1 cellular context compared by ENCODE assay signal in genomic region chr1:32817815-32818786, GRCh38.
TF ChIP-seq lines count a peak whose summit lies in the region.

No MANE protein-coding gene starts in this region.

TF ChIP-seq in HEK293, 187 proteins besides CTCF, POLR2A, EP300 and RAD21 (continued from another document and continues in another):
- no peak for TF ChIP-seq ZNF514 (tag by site-specific recombination; IDR thresholded peaks at IDR 0.05)
- peak; percentile 100 for TF ChIP-seq ZIC2 (tag by site-specific recombination; IDR thresholded peaks at IDR 0.05)
- TF ChIP-seq, protein P1, sequence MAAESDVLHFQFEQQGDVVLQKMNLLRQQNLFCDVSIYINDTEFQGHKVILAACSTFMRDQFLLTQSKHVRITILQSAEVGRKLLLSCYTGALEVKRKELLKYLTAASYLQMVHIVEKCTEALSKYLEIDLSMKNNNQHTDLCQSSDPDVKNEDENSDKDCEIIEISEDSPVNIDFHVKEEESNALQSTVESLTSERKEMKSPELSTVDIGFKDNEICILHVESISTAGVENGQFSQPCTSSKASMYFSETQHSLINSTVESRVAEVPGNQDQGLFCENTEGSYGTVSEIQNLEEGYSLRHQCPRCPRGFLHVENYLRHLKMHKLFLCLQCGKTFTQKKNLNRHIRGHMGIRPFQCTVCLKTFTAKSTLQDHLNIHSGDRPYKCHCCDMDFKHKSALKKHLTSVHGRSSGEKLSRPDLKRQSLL (tag by site-specific recombination; IDR thresholded peaks at IDR 0.05) = no peak
- peak; percentile 60; the same call in 1 of the 2 replicates for TF ChIP-seq ZNF10 (tag by site-specific recombination; IDR thresholded peaks at IDR 0.05)
- TF ChIP-seq ZNF302 (tag by site-specific recombination; IDR thresholded peaks at IDR 0.05; ENCODE audit: low read depth) = no peak
- peak; percentile 38; the same call in 1 of the 2 replicates for TF ChIP-seq ZSCAN30 (tag by site-specific recombination; IDR thresholded peaks at IDR 0.05)
- no peak for TF ChIP-seq ZNF426 (tag by site-specific recombination; IDR thresholded peaks at IDR 0.05)
- peak; percentile 51; the same call in 1 of the 2 replicates for TF ChIP-seq HOXD13 (CRISPR knock-in tag; IDR thresholded peaks at IDR 0.05; ENCODE audit: borderline replicate concordance)
- peak; percentile 66; the same call in 1 of the 2 replicates for TF ChIP-seq ZNF391 (tag by site-specific recombination; IDR thresholded peaks at IDR 0.05; ENCODE audit: borderline replicate concordance, low read depth)
- no peak for TF ChIP-seq ZNF16 (tag by site-specific recombination; IDR thresholded peaks at IDR 0.05; ENCODE audit: low read depth)
- TF ChIP-seq ZFP41 (tag by site-specific recombination; IDR thresholded peaks at IDR 0.05; ENCODE audit: borderline replicate concordance) = no peak
- TF ChIP-seq ZBTB1 (tag by site-specific recombination; IDR thresholded peaks at IDR 0.05) = 0 out of 2 replicates have a peak, but pooled peaks have one; percentile 57
- TF ChIP-seq ZNF354C (tag by site-specific recombination; IDR thresholded peaks at IDR 0.05; ENCODE audit: borderline replicate concordance, low read depth) = peak; percentile 4; the same call in 1 of the 2 replicates
- peak; percentile 66 for TF ChIP-seq ZNF629 (tag by site-specific recombination; IDR thresholded peaks at IDR 0.05)
- no peak for TF ChIP-seq ZNF707 (tag by site-specific recombination; IDR thresholded peaks at IDR 0.05)
- peak; percentile 92 for TF ChIP-seq ZBTB20 (tag by site-specific recombination; IDR thresholded peaks at IDR 0.05)
- no peak for TF ChIP-seq ZNF529 (tag by site-specific recombination; IDR thresholded peaks at IDR 0.05; ENCODE audit: insufficient replicate concordance)
- TF ChIP-seq ZNF366 (tag by site-specific recombination; conservative IDR thresholded peaks at IDR 0.05) = peak; percentile 80
- 0 out of 2 replicates have a peak, but pooled peaks have one; percentile 19 for TF ChIP-seq ZNF704 (tag by site-specific recombination; IDR thresholded peaks at IDR 0.05)
- peak; percentile 78; the same call in 1 of the 2 replicates for TF ChIP-seq ZNF792 (tag by site-specific recombination; IDR thresholded peaks at IDR 0.05)
- TF ChIP-seq GLIS1 (tag by site-specific recombination; IDR thresholded peaks at IDR 0.05) = peak; percentile 97
- TF ChIP-seq ZNF621 (tag by site-specific recombination; IDR thresholded peaks at IDR 0.05) = no peak
- no peak for TF ChIP-seq ZFP3 (tag by site-specific recombination; IDR thresholded peaks at IDR 0.05; ENCODE audit: low read depth)
- no peak; the same call in 1 of the 2 replicates for TF ChIP-seq ZSCAN5A (tag by site-specific recombination; IDR thresholded peaks at IDR 0.05)
- TF ChIP-seq ZNF239 (tag by site-specific recombination; IDR thresholded peaks at IDR 0.05) = no peak
- TF ChIP-seq SCRT2 (tag by site-specific recombination; IDR thresholded peaks at IDR 0.05) = peak; percentile 98
- no peak for TF ChIP-seq ZBTB17 (tag by site-specific recombination; IDR thresholded peaks at IDR 0.05)
- TF ChIP-seq, protein P2, sequence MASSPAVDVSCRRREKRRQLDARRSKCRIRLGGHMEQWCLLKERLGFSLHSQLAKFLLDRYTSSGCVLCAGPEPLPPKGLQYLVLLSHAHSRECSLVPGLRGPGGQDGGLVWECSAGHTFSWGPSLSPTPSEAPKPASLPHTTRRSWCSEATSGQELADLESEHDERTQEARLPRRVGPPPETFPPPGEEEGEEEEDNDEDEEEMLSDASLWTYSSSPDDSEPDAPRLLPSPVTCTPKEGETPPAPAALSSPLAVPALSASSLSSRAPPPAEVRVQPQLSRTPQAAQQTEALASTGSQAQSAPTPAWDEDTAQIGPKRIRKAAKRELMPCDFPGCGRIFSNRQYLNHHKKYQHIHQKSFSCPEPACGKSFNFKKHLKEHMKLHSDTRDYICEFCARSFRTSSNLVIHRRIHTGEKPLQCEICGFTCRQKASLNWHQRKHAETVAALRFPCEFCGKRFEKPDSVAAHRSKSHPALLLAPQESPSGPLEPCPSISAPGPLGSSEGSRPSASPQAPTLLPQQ (tag by site-specific recombination; IDR thresholded peaks at IDR 0.05) = peak; percentile 87; the same call in 1 of the 2 replicates
- TF ChIP-seq, protein P3, sequence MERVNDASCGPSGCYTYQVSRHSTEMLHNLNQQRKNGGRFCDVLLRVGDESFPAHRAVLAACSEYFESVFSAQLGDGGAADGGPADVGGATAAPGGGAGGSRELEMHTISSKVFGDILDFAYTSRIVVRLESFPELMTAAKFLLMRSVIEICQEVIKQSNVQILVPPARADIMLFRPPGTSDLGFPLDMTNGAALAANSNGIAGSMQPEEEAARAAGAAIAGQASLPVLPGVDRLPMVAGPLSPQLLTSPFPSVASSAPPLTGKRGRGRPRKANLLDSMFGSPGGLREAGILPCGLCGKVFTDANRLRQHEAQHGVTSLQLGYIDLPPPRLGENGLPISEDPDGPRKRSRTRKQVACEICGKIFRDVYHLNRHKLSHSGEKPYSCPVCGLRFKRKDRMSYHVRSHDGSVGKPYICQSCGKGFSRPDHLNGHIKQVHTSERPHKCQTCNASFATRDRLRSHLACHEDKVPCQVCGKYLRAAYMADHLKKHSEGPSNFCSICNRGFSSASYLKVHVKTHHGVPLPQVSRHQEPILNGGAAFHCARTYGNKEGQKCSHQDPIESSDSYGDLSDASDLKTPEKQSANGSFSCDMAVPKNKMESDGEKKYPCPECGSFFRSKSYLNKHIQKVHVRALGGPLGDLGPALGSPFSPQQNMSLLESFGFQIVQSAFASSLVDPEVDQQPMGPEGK (tag by site-specific recombination; IDR thresholded peaks at IDR 0.05) = peak; percentile 91
- TF ChIP-seq ZBTB49 (tag by site-specific recombination; IDR thresholded peaks at IDR 0.05; ENCODE audit: low read depth) = no peak
- TF ChIP-seq AEBP2 (tag by site-specific recombination; IDR thresholded peaks at IDR 0.05; ENCODE audit: borderline replicate concordance) = no peak
- TF ChIP-seq GLI4 (tag by site-specific recombination; IDR thresholded peaks at IDR 0.05) = no peak
- no peak for TF ChIP-seq TSHZ1 (tag by site-specific recombination; IDR thresholded peaks at IDR 0.05; ENCODE audit: borderline replicate concordance)
- TF ChIP-seq ZNF341 (tag by site-specific recombination; IDR thresholded peaks at IDR 0.05; ENCODE audit: low read depth) = peak; percentile 98
- no peak for TF ChIP-seq ZNF221 (tag by site-specific recombination; IDR thresholded peaks at IDR 0.05; ENCODE audit: borderline replicate concordance)
- no peak; the same call in 1 of the 2 replicates for TF ChIP-seq KLF1 (tag by site-specific recombination; IDR thresholded peaks at IDR 0.05)
- no peak for TF ChIP-seq ZNF112 (tag by site-specific recombination; IDR thresholded peaks at IDR 0.05)
- peak; percentile 69 for TF ChIP-seq ZNF335 (tag by site-specific recombination; conservative IDR thresholded peaks at IDR 0.05)
- no peak for TF ChIP-seq ZNF701 (tag by site-specific recombination; IDR thresholded peaks at IDR 0.05)
- peak; percentile 44 for TF ChIP-seq SP3 (tag by site-specific recombination; IDR thresholded peaks at IDR 0.05)
- peak; percentile 95 for TF ChIP-seq ZNF423 (tag by site-specific recombination; IDR thresholded peaks at IDR 0.05)
- TF ChIP-seq ZNF654 (tag by site-specific recombination; IDR thresholded peaks at IDR 0.05; ENCODE audit: low read depth) = no peak
- peak; percentile 89 for TF ChIP-seq KLF17 (tag by site-specific recombination; IDR thresholded peaks at IDR 0.05)
- TF ChIP-seq ZFP37 (tag by site-specific recombination; IDR thresholded peaks at IDR 0.05) = 0 out of 2 replicates have a peak, but pooled peaks have one; percentile 33
- TF ChIP-seq ZNF660 (tag by site-specific recombination; IDR thresholded peaks at IDR 0.05) = peak; percentile 72
- peak; percentile 74 for TF ChIP-seq HIC1 (tag by site-specific recombination; IDR thresholded peaks at IDR 0.05)
- TF ChIP-seq ZNF211 (tag by site-specific recombination; IDR thresholded peaks at IDR 0.05; ENCODE audit: low read depth) = no peak
